ENCODE assay signal across 12 cellular contexts in the genomic region with DNA sequence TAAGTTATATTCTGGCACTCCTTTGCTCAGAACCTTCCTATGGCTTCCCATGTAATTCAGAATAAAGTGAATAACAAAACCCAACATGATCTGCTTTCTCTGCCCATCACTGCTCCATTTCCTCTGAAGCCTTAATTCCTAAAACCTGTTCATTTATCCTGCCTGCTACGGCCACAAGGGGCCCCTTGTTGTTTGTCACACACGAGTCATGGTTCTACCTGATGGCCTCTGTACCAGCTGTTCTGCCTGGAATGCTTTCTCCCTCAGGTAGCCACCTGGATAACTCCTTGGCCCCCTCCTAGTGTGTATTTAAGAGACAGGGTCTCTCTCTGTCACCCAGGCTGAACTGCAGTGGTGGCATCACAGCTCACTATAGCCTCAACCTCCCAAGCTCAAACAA. TPM values are rescaled to one million over a fixed set of nuclear protein-coding genes. Genes with fewer than 3 reads are reported as not detected.
A peak's percentile ranks its signal among the peaks of the same experiment; 100 is the strongest.
DNase-seq lines count a peak whose midpoint lies in the region; ATAC-seq and TF ChIP-seq lines count a peak whose summit lies in the region.
"Had no signal": no experiment of that assay in that cellular context is flagged by ENCODE, and none has a peak within 500 bp of the region (broad histone marks: within the 10 kb centered on the region; RNA-seq: fewer than 3 reads in every experiment).

No MANE protein-coding gene starts in this region.

- H3K27me3 Mint-ChIP-seq in neural crest cell (ENCODE audit: low read depth), result peaks cover 5% of the 10 kb centered on the region

- H3K9me3 Mint-ChIP-seq in neural crest cell, result no peaks in the 10 kb centered on the region

- no peak overlapping the region for H3K27ac ChIP-seq in body of pancreas
- H3K27ac ChIP-seq: BLaER1 treated with 17β-estradiol and CSF1 and Interleukin-3, amounts not matched to agents 10 nM and 100 nM had no signal

- no peaks in the 10 kb centered on the region for H3K36me3 Mint-ChIP-seq in neural crest cell (ENCODE audit: low read depth)

- no peak overlapping the region for H3K4me3 ChIP-seq in body of pancreas
- H3K4me3 ChIP-seq in lower leg skin (ENCODE audit: low read depth, poor library complexity, severe bottlenecking), result no peak overlapping the region
- H3K4me3 ChIP-seq: BLaER1 treated with 17β-estradiol and CSF1 and Interleukin-3, amounts not matched to agents 10 nM and 100 nM had no signal

- DNase-seq in NCI-H524 (lab: John Stamatoyannopoulos, UW) (peak; percentile 21 to 29), NCI-H524 treated with DMSO at 0.1 percent for 48 hours (lab: John Stamatoyannopoulos, UW) (no peak), body of pancreas (peak; percentile 22 to 59 (median 38)), neural crest cell (ENCODE audit: low read depth, low spot score) (no peak), activated T-cell treated with anti-CD3 and anti-CD28 coated beads for 4 hours (no peak), lower leg skin (ENCODE audit: low spot score in 2 of 2) (no peak)
- DNase-seq: activated naive CD4-positive, alpha-beta T cell; NCI-H187; stimulated activated CD4-positive, alpha-beta T cell treated with anti-CD3 and anti-CD28 coated beads, Interleukin-15, amount 100 ng/mL, for 24 hours had no signal

- TF ChIP-seq POLR2A in body of pancreas (IDR thresholded peaks at IDR 0.05) (no peak), lower leg skin (IDR thresholded peaks at IDR 0.05) (no peak)

- no peak overlapping the region for H3K27ac Mint-ChIP-seq in neural crest cell (ENCODE audit: unreplicated experiment)

- H3K4me3 Mint-ChIP-seq in neural crest cell, result no peak overlapping the region

- peaks cover 0 to 7% (median 0%) of the 10 kb centered on the region in 3 donors for H3K9me3 ChIP-seq in body of pancreas

- H3K4me1 ChIP-seq in body of pancreas, result no peaks in the 10 kb centered on the region

- 5 to 7% methylated on average over 2 of the region's 2 CpGs for WGBS in body of pancreas, 2 donors
- WGBS in lower leg skin, 2 donors, result 18% methylated on average over 2 of the region's 2 CpGs

- ATAC-seq in body of pancreas, result peak; percentile 62
- no peak for ATAC-seq in HG03095 (IDR thresholded peaks at IDR 0.05; ENCODE audit: unreplicated experiment)

- no peaks in the 10 kb centered on the region for H3K4me1 Mint-ChIP-seq in neural crest cell

- H3K27me3 ChIP-seq in body of pancreas, result no peaks in the 10 kb centered on the region
- H3K27me3 ChIP-seq: BLaER1 treated with 17β-estradiol and CSF1 and Interleukin-3, amounts not matched to agents 10 nM and 100 nM had no signal

- intact Hi-C loops in body of pancreas (cut with DNase I), result no loop called here
- intact Hi-C loops in lower leg skin (cut with DNase I; ENCODE audit: low total_unique reads), result no loop called here

- TF ChIP-seq CTCF in LNCAP (IDR thresholded peaks at IDR 0.05) (0 out of 2 replicates have a peak, but pooled peaks have one; percentile 17), body of pancreas (IDR thresholded peaks at IDR 0.05) (peak in 5 of 7 experiments; percentile 10 to 46 (median 34)), neural crest cell (conservative IDR thresholded peaks at IDR 0.05) (peak; percentile 46), lower leg skin (IDR thresholded peaks at IDR 0.05) (no peak)

- H3K36me3 ChIP-seq in body of pancreas (replicated peaks in 1 of 2; ENCODE audit: insufficient read depth in 1 of 2, low read depth in 2 of 2), result no peaks in the 10 kb centered on the region

RNA-seq across cellular contexts. Expression of gene ERGIC3, which starts 26.8 kb away (rescaled TPM):
- total RNA-seq in body of pancreas, result 100 to 1,000 TPM; 120 to 136 TPM
- total RNA-seq in neural crest cell, result 250 and 267 TPM in 2 replicates
- total RNA-seq in lower leg skin, result 100 to 1,000 TPM; 148 to 222 (median 201) TPM

RNA-seq across cellular contexts. Expression of gene C20orf173, which starts 39.2 kb away (rescaled TPM):
- total RNA-seq in body of pancreas (not detected), neural crest cell (not detected in 2 replicates), lower leg skin (not detected)

RNA-seq across cellular contexts. Expression of gene SPAG4, which starts 47.0 kb away (rescaled TPM):
- total RNA-seq in body of pancreas (10 to 100 TPM; 17.9 to 22.1 TPM), neural crest cell (2.3 and 3.1 TPM in 2 replicates), lower leg skin (1 to 10 TPM in 3 of 4 donors, not detected in 1; 1.2 to 2.5 (median 1.9) TPM)

Comparison
In these comparisons a context has a peak if more than half of its experiments do, and no peak if none do; other contexts are left out.
1. DNase-seq: peak in NCI-H524 (2 of 2) and body of pancreas (4 of 4); none in NCI-H524 treated with DMSO at 0.1 percent for 48 hours (single experiment), neural crest cell (single experiment), activated T-cell treated with anti-CD3 and anti-CD28 coated beads for 4 hours (single experiment) and lower leg skin (0 of 2).
2. CTCF ChIP-seq: peak in LNCAP (single experiment), body of pancreas (5 of 7) and neural crest cell (single experiment); none in lower leg skin (0 of 3).